ENCODE assay signal across 27 cellular contexts in genomic region chr1:65292861-65293593, GRCh38.
"Had no signal": no experiment of that assay in that cellular context is flagged by ENCODE, and none has a peak within 500 bp of the region (broad histone marks: within the 10 kb centered on the region; RNA-seq: fewer than 3 reads in every experiment).

No MANE protein-coding gene starts in this region.

- H3K36me3 ChIP-seq: adrenal gland, ascending aorta, left ventricle myocardium inferior, neutrophil, ovary, prostate gland, spleen, vagina, WERI-Rb-1 had no signal

- DNase-seq: activated CD4-positive, alpha-beta T cell treated with anti-CD3 and anti-CD28 coated beads for 1 hour; activated CD8-positive, alpha-beta memory T cell treated with anti-CD3 and anti-CD28 coated beads, Interleukin-2, amount 50 U/mL, for 48 hours; activated naive CD4-positive, alpha-beta T cell; activated T-cell treated with anti-CD3 and anti-CD28 coated beads, Interleukin-2, amount 50 U/mL, for 4 hours; adrenal gland; cerebellar nuclear complex; foreskin fibroblast; kidney glomerular epithelial cell; left ventricle myocardium inferior; midbrain; natural killer cell; ovary; spleen; stimulated activated CD4-positive, alpha-beta T cell treated with anti-CD3 and anti-CD28 coated beads, Interleukin-4, amount 100 ng/mL, for 1 hour; stimulated activated naive CD4-positive, alpha-beta T cell; T-helper 9 cell; testis; WERI-Rb-1 had no signal

- H3K4me3 ChIP-seq: adrenal gland, ascending aorta, coronary artery, left ventricle myocardium inferior, ovary, prostate gland, spleen, testis, vagina had no signal

- H3K9me3 Mint-ChIP-seq: activated T-cell treated with anti-CD3 and anti-CD28 coated beads, Interleukin-2, amount 50 U/mL, for 4 hours; activated T-helper 2 cell treated with anti-CD3 and anti-CD28 coated beads, Interferon-gamma antibody, Interleukin-2, Interleukin-4, amounts not matched to agents 10 μg/mL and 5 μg/mL and 100 μg/mL, durations not matched to agents 14 hours and 24 hours and 36 hours had no signal

- H3K4me3 Mint-ChIP-seq: activated naive CD8-positive, alpha-beta T cell; activated T-cell treated with anti-CD3 and anti-CD28 coated beads, Interleukin-2, amount 50 U/mL, for 4 hours; natural killer cell; type B pancreatic cell had no signal

- H3K9me3 ChIP-seq: adrenal gland, ascending aorta, left ventricle myocardium inferior, neutrophil, ovary, prostate gland, spleen, testis, vagina had no signal

- H3K27me3 ChIP-seq: adrenal gland, ascending aorta, neutrophil, ovary, spleen, testis, vagina had no signal

- H3K4me1 Mint-ChIP-seq: natural killer cell had no signal

- H3K4me1 ChIP-seq: adrenal gland, ascending aorta, left ventricle myocardium inferior, prostate gland, spleen, testis, vagina had no signal

- H3K27ac ChIP-seq: adrenal gland, ascending aorta, coronary artery, epithelial cell of prostate, left ventricle myocardium inferior, neutrophil, ovary, prostate gland, spleen, testis, vagina, WERI-Rb-1 had no signal

- H3K27me3 Mint-ChIP-seq: type B pancreatic cell had no signal

- H3K36me3 Mint-ChIP-seq: natural killer cell, type B pancreatic cell had no signal

- H3K27ac Mint-ChIP-seq: activated naive CD8-positive, alpha-beta T cell; activated T-helper 2 cell treated with anti-CD3 and anti-CD28 coated beads, Interferon-gamma antibody, Interleukin-2, Interleukin-4, amounts not matched to agents 10 μg/mL and 5 μg/mL and 100 μg/mL, durations not matched to agents 14 hours and 24 hours and 36 hours; natural killer cell; type B pancreatic cell had no signal
